Comparison of ENCODE assay signal across 1 cellular context in the genomic region with DNA sequence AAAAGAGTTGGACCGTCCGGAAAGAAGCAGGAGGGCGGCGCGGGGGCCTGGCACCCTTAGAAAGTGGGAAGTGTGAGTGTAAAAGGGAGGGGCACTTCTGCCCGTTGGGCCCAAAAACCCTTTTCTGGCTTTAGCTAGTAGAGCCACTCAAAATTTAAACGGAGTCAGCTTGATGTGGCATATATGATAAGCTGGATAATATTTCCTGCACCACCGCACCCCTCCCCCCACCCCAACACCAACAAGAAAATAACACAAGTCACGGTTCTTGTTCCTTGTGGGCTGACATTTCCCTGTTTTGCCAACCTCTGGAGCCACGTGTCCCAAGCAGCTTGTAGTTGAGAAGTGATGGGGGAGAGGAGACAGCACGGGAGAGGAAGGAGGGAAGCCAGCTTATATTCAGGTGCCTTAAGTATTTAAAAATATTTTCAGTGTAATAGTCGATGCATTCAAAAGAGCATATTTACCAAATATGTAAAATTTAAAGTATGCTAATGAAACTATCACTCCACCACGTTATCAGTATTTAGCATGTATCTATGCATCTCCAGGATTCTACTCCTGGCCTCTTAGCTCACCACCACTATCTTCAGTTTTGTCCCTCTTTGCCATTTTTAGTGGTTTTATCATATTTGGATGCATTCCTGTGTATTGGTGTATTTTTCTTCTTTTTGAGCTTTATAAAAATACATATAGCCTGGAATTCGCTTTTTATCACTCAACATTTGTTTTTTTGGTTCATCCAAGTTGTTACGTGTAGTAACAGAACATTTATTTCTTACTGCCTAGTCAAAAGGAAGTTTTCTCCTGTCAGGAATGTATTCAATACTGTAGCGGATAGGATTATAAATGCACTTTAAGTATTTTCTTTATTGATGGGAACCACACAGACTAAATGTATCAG.
A peak's percentile ranks its signal among the peaks of the same experiment; 100 is the strongest.
TF ChIP-seq lines count a peak whose summit lies in the region.

No MANE protein-coding gene starts in this region.

TF ChIP-seq in GM12878, 131 proteins besides CTCF, POLR2A, EP300 and RAD21:
- TF ChIP-seq, protein P1, sequence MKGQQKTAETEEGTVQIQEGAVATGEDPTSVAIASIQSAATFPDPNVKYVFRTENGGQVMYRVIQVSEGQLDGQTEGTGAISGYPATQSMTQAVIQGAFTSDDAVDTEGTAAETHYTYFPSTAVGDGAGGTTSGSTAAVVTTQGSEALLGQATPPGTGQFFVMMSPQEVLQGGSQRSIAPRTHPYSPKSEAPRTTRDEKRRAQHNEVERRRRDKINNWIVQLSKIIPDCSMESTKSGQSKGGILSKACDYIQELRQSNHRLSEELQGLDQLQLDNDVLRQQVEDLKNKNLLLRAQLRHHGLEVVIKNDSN (IDR thresholded peaks at IDR 0.05; ENCODE audit: borderline replicate concordance, extremely low read length, insufficient read depth, low read depth, low read length), result peak; percentile 44
- TF ChIP-seq, protein P2, sequence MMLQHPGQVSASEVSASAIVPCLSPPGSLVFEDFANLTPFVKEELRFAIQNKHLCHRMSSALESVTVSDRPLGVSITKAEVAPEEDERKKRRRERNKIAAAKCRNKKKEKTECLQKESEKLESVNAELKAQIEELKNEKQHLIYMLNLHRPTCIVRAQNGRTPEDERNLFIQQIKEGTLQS (IDR thresholded peaks at IDR 0.05; ENCODE audit: borderline replicate concordance, extremely low read depth, low read depth, low read length), result 0 out of 2 replicates have a peak, but pooled peaks have one; percentile 4
- TF ChIP-seq BCL11A (IDR thresholded peaks at IDR 0.05; ENCODE audit: low read depth, low read length) (no peak), ZSCAN29 (IDR thresholded peaks at IDR 0.05) (no peak), RAD51 (IDR thresholded peaks at IDR 0.05) (peak; percentile 62), ATF7 (IDR thresholded peaks at IDR 0.05; ENCODE audit: low read depth) (0 out of 2 replicates have a peak, but pooled peaks have one; percentile 25), ETV6 (conservative IDR thresholded peaks at IDR 0.05 in 1 of 2, IDR thresholded peaks at IDR 0.05 in 1 of 2; ENCODE audit: borderline replicate concordance in 1 of 2, low read depth in 1 of 2) (0 out of 4 replicates have a peak, but pooled peaks of 1 of the 2 experiments have one; percentile 5), TCF7 (IDR thresholded peaks at IDR 0.05; ENCODE audit: borderline replicate concordance) (peak; percentile 13; the same call in 1 of the 2 replicates), FOXK2 (IDR thresholded peaks at IDR 0.05) (no peak), BHLHE40 (IDR thresholded peaks at IDR 0.05; ENCODE audit: borderline replicate concordance in 1 of 2, low read depth in 2 of 2, low read length in 1 of 2) (peak in 1 of 2 experiments; percentile 38; a peak in 3 of 4 replicates), MTA3 (IDR thresholded peaks at IDR 0.05; ENCODE audit: borderline replicate concordance, low read length) (peak; percentile 64; the same call in 1 of the 2 replicates), CBFB (IDR thresholded peaks at IDR 0.05; ENCODE audit: low read depth) (0 out of 2 replicates have a peak, but pooled peaks have one; percentile 37), NFIC (IDR thresholded peaks at IDR 0.05; ENCODE audit: low read depth, low read length) (no peak; the same call in 1 of the 2 replicates), CREM (IDR thresholded peaks at IDR 0.05; ENCODE audit: low read depth) (peak; percentile 40; the same call in 1 of the 2 replicates), MTA2 (IDR thresholded peaks at IDR 0.05; ENCODE audit: low read depth) (peak; percentile 47; the same call in 1 of the 2 replicates), RUNX3 (IDR thresholded peaks at IDR 0.05; ENCODE audit: low read length) (0 out of 2 replicates have a peak, but pooled peaks have one; percentile 22), IKZF2 (IDR thresholded peaks at IDR 0.05) (peak in 1 of 2 experiments; percentile 76; a peak in 3 of 4 replicates), POLR2AphosphoS5 (IDR thresholded peaks at IDR 0.05; ENCODE audit: low read length) (peak; percentile 42; the same call in 1 of the 2 replicates), SPI1 (IDR thresholded peaks at IDR 0.05; ENCODE audit: borderline replicate concordance, insufficient read depth, low read depth, low read length) (peak; percentile 29; the same call in 1 of the 2 replicates), ASH2L (IDR thresholded peaks at IDR 0.05; ENCODE audit: borderline replicate concordance, low read depth) (no peak), RB1 (IDR thresholded peaks at IDR 0.05; ENCODE audit: borderline replicate concordance) (peak; percentile 24; the same call in 1 of the 2 replicates), BMI1 (IDR thresholded peaks at IDR 0.05; ENCODE audit: borderline replicate concordance) (no peak)
- TF ChIP-seq, protein P3, sequence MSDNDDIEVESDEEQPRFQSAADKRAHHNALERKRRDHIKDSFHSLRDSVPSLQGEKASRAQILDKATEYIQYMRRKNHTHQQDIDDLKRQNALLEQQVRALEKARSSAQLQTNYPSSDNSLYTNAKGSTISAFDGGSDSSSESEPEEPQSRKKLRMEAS (IDR thresholded peaks at IDR 0.05; ENCODE audit: low read depth, low read length), result 0 out of 2 replicates have a peak, but pooled peaks have one; percentile 8
- TF ChIP-seq, protein P4, sequence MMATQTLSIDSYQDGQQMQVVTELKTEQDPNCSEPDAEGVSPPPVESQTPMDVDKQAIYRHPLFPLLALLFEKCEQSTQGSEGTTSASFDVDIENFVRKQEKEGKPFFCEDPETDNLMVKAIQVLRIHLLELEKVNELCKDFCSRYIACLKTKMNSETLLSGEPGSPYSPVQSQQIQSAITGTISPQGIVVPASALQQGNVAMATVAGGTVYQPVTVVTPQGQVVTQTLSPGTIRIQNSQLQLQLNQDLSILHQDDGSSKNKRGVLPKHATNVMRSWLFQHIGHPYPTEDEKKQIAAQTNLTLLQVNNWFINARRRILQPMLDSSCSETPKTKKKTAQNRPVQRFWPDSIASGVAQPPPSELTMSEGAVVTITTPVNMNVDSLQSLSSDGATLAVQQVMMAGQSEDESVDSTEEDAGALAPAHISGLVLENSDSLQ (IDR thresholded peaks at IDR 0.05), result peak; percentile 28; the same call in 1 of the 2 replicates
- TF ChIP-seq, protein P5, sequence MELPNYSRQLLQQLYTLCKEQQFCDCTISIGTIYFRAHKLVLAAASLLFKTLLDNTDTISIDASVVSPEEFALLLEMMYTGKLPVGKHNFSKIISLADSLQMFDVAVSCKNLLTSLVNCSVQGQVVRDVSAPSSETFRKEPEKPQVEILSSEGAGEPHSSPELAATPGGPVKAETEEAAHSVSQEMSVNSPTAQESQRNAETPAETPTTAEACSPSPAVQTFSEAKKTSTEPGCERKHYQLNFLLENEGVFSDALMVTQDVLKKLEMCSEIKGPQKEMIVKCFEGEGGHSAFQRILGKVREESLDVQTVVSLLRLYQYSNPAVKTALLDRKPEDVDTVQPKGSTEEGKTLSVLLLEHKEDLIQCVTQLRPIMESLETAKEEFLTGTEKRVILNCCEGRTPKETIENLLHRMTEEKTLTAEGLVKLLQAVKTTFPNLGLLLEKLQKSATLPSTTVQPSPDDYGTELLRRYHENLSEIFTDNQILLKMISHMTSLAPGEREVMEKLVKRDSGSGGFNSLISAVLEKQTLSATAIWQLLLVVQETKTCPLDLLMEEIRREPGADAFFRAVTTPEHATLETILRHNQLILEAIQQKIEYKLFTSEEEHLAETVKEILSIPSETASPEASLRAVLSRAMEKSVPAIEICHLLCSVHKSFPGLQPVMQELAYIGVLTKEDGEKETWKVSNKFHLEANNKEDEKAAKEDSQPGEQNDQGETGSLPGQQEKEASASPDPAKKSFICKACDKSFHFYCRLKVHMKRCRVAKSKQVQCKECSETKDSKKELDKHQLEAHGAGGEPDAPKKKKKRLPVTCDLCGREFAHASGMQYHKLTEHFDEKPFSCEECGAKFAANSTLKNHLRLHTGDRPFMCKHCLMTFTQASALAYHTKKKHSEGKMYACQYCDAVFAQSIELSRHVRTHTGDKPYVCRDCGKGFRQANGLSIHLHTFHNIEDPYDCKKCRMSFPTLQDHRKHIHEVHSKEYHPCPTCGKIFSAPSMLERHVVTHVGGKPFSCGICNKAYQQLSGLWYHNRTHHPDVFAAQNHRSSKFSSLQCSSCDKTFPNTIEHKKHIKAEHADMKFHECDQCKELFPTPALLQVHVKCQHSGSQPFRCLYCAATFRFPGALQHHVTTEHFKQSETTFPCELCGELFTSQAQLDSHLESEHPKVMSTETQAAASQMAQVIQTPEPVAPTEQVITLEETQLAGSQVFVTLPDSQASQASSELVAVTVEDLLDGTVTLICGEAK (IDR thresholded peaks at IDR 0.05; ENCODE audit: borderline replicate concordance), result peak; percentile 20; the same call in 1 of the 2 replicates
- TF ChIP-seq, protein P6, sequence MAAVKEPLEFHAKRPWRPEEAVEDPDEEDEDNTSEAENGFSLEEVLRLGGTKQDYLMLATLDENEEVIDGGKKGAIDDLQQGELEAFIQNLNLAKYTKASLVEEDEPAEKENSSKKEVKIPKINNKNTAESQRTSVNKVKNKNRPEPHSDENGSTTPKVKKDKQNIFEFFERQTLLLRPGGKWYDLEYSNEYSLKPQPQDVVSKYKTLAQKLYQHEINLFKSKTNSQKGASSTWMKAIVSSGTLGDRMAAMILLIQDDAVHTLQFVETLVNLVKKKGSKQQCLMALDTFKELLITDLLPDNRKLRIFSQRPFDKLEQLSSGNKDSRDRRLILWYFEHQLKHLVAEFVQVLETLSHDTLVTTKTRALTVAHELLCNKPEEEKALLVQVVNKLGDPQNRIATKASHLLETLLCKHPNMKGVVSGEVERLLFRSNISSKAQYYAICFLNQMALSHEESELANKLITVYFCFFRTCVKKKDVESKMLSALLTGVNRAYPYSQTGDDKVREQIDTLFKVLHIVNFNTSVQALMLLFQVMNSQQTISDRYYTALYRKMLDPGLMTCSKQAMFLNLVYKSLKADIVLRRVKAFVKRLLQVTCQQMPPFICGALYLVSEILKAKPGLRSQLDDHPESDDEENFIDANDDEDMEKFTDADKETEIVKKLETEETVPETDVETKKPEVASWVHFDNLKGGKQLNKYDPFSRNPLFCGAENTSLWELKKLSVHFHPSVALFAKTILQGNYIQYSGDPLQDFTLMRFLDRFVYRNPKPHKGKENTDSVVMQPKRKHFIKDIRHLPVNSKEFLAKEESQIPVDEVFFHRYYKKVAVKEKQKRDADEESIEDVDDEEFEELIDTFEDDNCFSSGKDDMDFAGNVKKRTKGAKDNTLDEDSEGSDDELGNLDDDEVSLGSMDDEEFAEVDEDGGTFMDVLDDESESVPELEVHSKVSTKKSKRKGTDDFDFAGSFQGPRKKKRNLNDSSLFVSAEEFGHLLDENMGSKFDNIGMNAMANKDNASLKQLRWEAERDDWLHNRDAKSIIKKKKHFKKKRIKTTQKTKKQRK (IDR thresholded peaks at IDR 0.05; ENCODE audit: low read depth, low read length), result no peak
